In the genomic region with DNA sequence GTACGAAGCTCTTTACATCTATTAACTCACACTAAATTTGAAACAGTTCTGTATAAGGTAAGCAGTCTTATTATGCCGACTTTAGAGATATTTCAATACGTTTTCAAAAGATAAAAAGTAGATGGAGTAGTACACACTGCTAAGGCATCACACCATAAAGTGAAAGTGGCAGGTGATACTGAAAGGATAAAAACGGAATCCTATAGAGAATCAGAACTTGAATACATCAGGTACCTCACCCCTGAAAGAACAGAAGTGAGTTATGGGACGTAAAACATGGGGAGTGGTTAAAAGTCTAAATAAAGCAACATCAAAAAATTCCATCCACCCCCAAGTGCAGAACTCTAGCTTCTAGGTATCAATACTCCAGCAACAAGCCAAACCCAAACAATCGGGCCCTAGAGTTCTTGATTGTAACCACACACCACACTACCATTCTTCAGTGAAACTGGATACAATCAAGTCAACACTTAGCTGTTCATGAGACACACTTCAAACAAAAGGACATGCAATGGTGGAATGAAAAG, we compare ENCODE assay signal across 11 cellular contexts.
A peak's percentile ranks its signal among the peaks of the same experiment; 100 is the strongest.
DNase-seq lines count a peak whose midpoint lies in the region; ATAC-seq and TF ChIP-seq lines count a peak whose summit lies in the region.
"Had no signal": no experiment of that assay in that cellular context is flagged by ENCODE, and none has a peak within 500 bp of the region (broad histone marks: within the 10 kb centered on the region; RNA-seq: fewer than 3 reads in every experiment).

No MANE protein-coding gene starts in this region.

- peaks cover 5% of the 10 kb centered on the region for H3K9me3 ChIP-seq in mucosa of descending colon

- H3K4me1 ChIP-seq in mucosa of descending colon (ENCODE audit: low read depth): no peaks in the 10 kb centered on the region
- H3K4me1 ChIP-seq: left lung had no signal

- no peaks in the 10 kb centered on the region for H3K27me3 Mint-ChIP-seq in activated T-cell treated with anti-CD3 and anti-CD28 coated beads, Interleukin-2, amount 50 U/mL, for 4 hours (ENCODE audit: low read depth)
- H3K27me3 Mint-ChIP-seq in central memory CD8-positive, alpha-beta T cell: no peaks in the 10 kb centered on the region

- peaks cover 9% of the 10 kb centered on the region for H3K9me3 Mint-ChIP-seq in activated T-cell treated with anti-CD3 and anti-CD28 coated beads, Interleukin-2, amount 50 U/mL, for 4 hours
- H3K9me3 Mint-ChIP-seq in central memory CD8-positive, alpha-beta T cell: peaks cover 5% of the 10 kb centered on the region

- H3K36me3 Mint-ChIP-seq in activated T-cell treated with anti-CD3 and anti-CD28 coated beads, Interleukin-2, amount 50 U/mL, for 4 hours (ENCODE audit: insufficient read depth): peaks cover 9% of the 10 kb centered on the region
- H3K36me3 Mint-ChIP-seq in central memory CD8-positive, alpha-beta T cell (ENCODE audit: insufficient read depth): no peaks in the 10 kb centered on the region

- DNase-seq in activated T-cell treated with anti-CD3 and anti-CD28 coated beads, Interleukin-2, amount 50 U/mL, for 4 hours: no peak
- DNase-seq in activated T-cell treated with anti-CD3 and anti-CD28 coated beads for 4 hours (no peak), mucosa of descending colon (no peak), NOMO-1 treated with DMSO at 0.1 percent for 48 hours (lab: John Stamatoyannopoulos, UW; ENCODE audit: unreplicated experiment) (no peak), omental fat pad (ENCODE audit: low spot score) (no peak)
- DNase-seq in central memory CD8-positive, alpha-beta T cell (ENCODE audit: low spot score in 2 of 2): no peak
- DNase-seq: brain microvascular endothelial cell, left lung, posterior cingulate gyrus had no signal

- intact Hi-C loops in mucosa of descending colon (cut with DNase I, micrococcal nuclease): no loop called here

- no peak overlapping the region for H3K4me3 ChIP-seq in mucosa of descending colon
- H3K4me3 ChIP-seq: left lung had no signal

- TF ChIP-seq CTCF in mucosa of descending colon (IDR thresholded peaks at IDR 0.05): no peak
- TF ChIP-seq CTCF in omental fat pad (IDR thresholded peaks at IDR 0.05): no peak

- H3K4me3 Mint-ChIP-seq in activated T-cell treated with anti-CD3 and anti-CD28 coated beads, Interleukin-2, amount 50 U/mL, for 4 hours: peak overlapping the region; percentile 11
- no peak overlapping the region for H3K4me3 Mint-ChIP-seq in central memory CD8-positive, alpha-beta T cell

- H3K27ac Mint-ChIP-seq in central memory CD8-positive, alpha-beta T cell (ENCODE audit: low read depth): peak overlapping the region; percentile 17

- H3K36me3 ChIP-seq in mucosa of descending colon (ENCODE audit: low read depth): no peaks in the 10 kb centered on the region
- H3K36me3 ChIP-seq: brain microvascular endothelial cell, left lung had no signal

- peak; percentile 75 to 84 for ATAC-seq in activated T-cell treated with anti-CD3 and anti-CD28 coated beads, Interleukin-2, amount 50 U/mL, for 4 hours
- ATAC-seq in GM21367 (IDR thresholded peaks at IDR 0.05; ENCODE audit: unreplicated experiment): peak; percentile 85
- peak; percentile 47 for ATAC-seq in HG03139 (IDR thresholded peaks at IDR 0.05; ENCODE audit: unreplicated experiment)
- ATAC-seq in central memory CD8-positive, alpha-beta T cell (replicated peaks; ENCODE audit: extremely low read depth, poor library complexity, severe bottlenecking): no peak
- no peak for ATAC-seq in mucosa of descending colon
- ATAC-seq in omental fat pad (ENCODE audit: low FRiP score): no peak
- ATAC-seq: left lung had no signal

- peaks cover 19% of the 10 kb centered on the region for H3K4me1 Mint-ChIP-seq in activated T-cell treated with anti-CD3 and anti-CD28 coated beads, Interleukin-2, amount 50 U/mL, for 4 hours (ENCODE audit: low read depth)
- H3K4me1 Mint-ChIP-seq in central memory CD8-positive, alpha-beta T cell: peaks cover 21% of the 10 kb centered on the region

Comparison
In these comparisons a context has a peak if more than half of its experiments do, and no peak if none do; other contexts are left out.
1. ATAC-seq: peak in activated T-cell treated with anti-CD3 and anti-CD28 coated beads, Interleukin-2, amount 50 U/mL, for 4 hours (2 of 2), GM21367 (single experiment) and HG03139 (single experiment); none in central memory CD8-positive, alpha-beta T cell (single experiment), mucosa of descending colon (single experiment) and omental fat pad (single experiment).